Comparison of ENCODE assay signal across 22 cellular contexts in the genomic region with DNA sequence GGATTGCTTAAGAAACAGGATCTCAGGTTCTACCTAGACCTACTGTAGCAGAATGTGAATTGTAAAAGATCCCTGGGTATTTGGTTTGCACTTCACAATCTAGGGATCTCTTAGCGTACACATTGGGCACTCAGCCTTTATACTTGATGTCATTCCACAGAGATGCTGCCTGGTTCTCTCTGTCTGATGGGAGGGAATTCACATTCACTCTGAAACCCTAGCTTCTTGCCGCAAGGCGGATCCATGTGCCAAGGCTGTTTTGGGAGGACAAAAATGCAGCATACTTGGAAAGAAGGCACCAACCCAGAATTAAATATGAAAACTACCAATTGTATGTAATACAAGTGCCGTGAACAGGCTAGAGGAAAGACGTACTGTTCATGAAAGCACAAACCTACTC.
DNase-seq lines count a peak whose midpoint lies in the region; ATAC-seq and TF ChIP-seq lines count a peak whose summit lies in the region.
"Had no signal": no experiment of that assay in that cellular context is flagged by ENCODE, and none has a peak within 500 bp of the region (broad histone marks: within the 10 kb centered on the region; RNA-seq: fewer than 3 reads in every experiment).

No MANE protein-coding gene starts in this region.

- ATAC-seq in memory B cell (ENCODE audit: low read depth) (no peak), thoracic aorta (ENCODE audit: insufficient number of reproducible peaks, low FRiP score, low read depth) (no peak)
- ATAC-seq in effector memory CD8-positive, alpha-beta T cell (replicated peaks), result no peak
- ATAC-seq: activated T-cell treated with anti-CD3 and anti-CD28 coated beads, Interleukin-2, amount 50 U/mL, for 72 hours; left lobe of liver; natural killer cell had no signal

- no peaks in the 10 kb centered on the region for H3K9me3 ChIP-seq in GM23248 (ENCODE audit: low read depth)
- H3K9me3 ChIP-seq in ascending aorta, result no peaks in the 10 kb centered on the region
- H3K9me3 ChIP-seq in thoracic aorta, result no peaks in the 10 kb centered on the region
- H3K9me3 ChIP-seq: Caco-2 had no signal

- H3K9ac ChIP-seq in GM23248, result no peak overlapping the region

- no peaks in the 10 kb centered on the region for H3K36me3 ChIP-seq in GM23248 (ENCODE audit: low read depth)
- no peaks in the 10 kb centered on the region for H3K36me3 ChIP-seq in ascending aorta
- H3K36me3 ChIP-seq in thoracic aorta, result peaks cover 3% of the 10 kb centered on the region
- H3K36me3 ChIP-seq: cardiac muscle cell had no signal

- in situ Hi-C loops in GM23248 (cut with MboI), result no loop called here

- H3K36me3 Mint-ChIP-seq in memory B cell, result peaks cover 32% of the 10 kb centered on the region
- no peaks in the 10 kb centered on the region for H3K36me3 Mint-ChIP-seq in effector memory CD8-positive, alpha-beta T cell (ENCODE audit: insufficient read depth)
- H3K36me3 Mint-ChIP-seq: activated CD4-positive, alpha-beta memory T cell treated with anti-CD3 and anti-CD28 coated beads for 36 hours; natural killer cell had no signal

- H3K4me3 Mint-ChIP-seq in memory B cell, result peak overlapping the region; percentile 21
- no peak overlapping the region for H3K4me3 Mint-ChIP-seq in effector memory CD8-positive, alpha-beta T cell
- H3K4me3 Mint-ChIP-seq: activated CD4-positive, alpha-beta memory T cell treated with anti-CD3 and anti-CD28 coated beads for 36 hours; activated T-cell treated with anti-CD3 and anti-CD28 coated beads, Interleukin-2, amount 50 U/mL, for 72 hours; HFFc6; natural killer cell had no signal

- H4K20me1 ChIP-seq in GM23248 (ENCODE audit: insufficient read depth), result no peaks in the 10 kb centered on the region

- H3K27me3 ChIP-seq in GM23248 (replicated peaks; ENCODE audit: insufficient read depth) (no peaks in the 10 kb centered on the region), ascending aorta (no peaks in the 10 kb centered on the region), thoracic aorta (replicated peaks; ENCODE audit: insufficient read depth) (no peaks in the 10 kb centered on the region)
- H3K27me3 ChIP-seq: cardiac muscle cell had no signal

- peaks cover 67% of the 10 kb centered on the region for H3K4me1 Mint-ChIP-seq in memory B cell
- no peaks in the 10 kb centered on the region for H3K4me1 Mint-ChIP-seq in effector memory CD8-positive, alpha-beta T cell (ENCODE audit: low read depth in 2 of 2)
- H3K4me1 Mint-ChIP-seq: natural killer cell had no signal

- H3K9me2 ChIP-seq in GM23248 (ENCODE audit: insufficient read depth), result 0 out of 2 replicates have a peak, but pooled peaks cover 7% of the 10 kb centered on the region

- H3K27ac ChIP-seq in GM23248 (peak overlapping the region; percentile 71; the same call in 1 of the 2 replicates), ascending aorta (peak overlapping the region; percentile 75 to 89), thoracic aorta (peak overlapping the region; percentile 72 to 87)
- H3K27ac ChIP-seq: cardiac muscle cell, VCaP had no signal

- intact Hi-C loops in ascending aorta (cut with DNase I), result loop anchor here (5.0 kb wide), 2 partner anchors 221 to 326 kb away; no protein-coding TSS in a partner anchor

- H3K4me2 ChIP-seq in GM23248 (ENCODE audit: unreplicated experiment), result no peak overlapping the region

- no peak overlapping the region for H2AFZ ChIP-seq in GM23248

- H3K9me3 Mint-ChIP-seq in memory B cell, result peaks cover 5% of the 10 kb centered on the region
- no peaks in the 10 kb centered on the region for H3K9me3 Mint-ChIP-seq in effector memory CD8-positive, alpha-beta T cell
- H3K9me3 Mint-ChIP-seq: activated CD4-positive, alpha-beta memory T cell treated with anti-CD3 and anti-CD28 coated beads for 36 hours; activated T-cell treated with anti-CD3 and anti-CD28 coated beads, Interleukin-2, amount 50 U/mL, for 72 hours; HFFc6; natural killer cell had no signal

- H3F3A ChIP-seq in GM23248 (ENCODE audit: insufficient read depth), result peaks cover 14% of the 10 kb centered on the region

- no peaks in the 10 kb centered on the region for H3K27me3 Mint-ChIP-seq in memory B cell
- peaks cover 5 to 32% of the 10 kb centered on the region in 2 donors for H3K27me3 Mint-ChIP-seq in effector memory CD8-positive, alpha-beta T cell

- H3K4me1 ChIP-seq in GM23248 (ENCODE audit: insufficient read depth) (peaks cover 31% of the 10 kb centered on the region), ascending aorta (peaks cover 5 to 67% of the 10 kb centered on the region in 2 donors), thoracic aorta (ENCODE audit: control insufficient read depth in 1 of 2, low read depth in 2 of 2) (peaks cover 53 to 88% of the 10 kb centered on the region in 2 donors)
- H3K4me1 ChIP-seq: Caco-2 had no signal

- H3K4me3 ChIP-seq in GM23248 (no peak overlapping the region), ascending aorta (no peak overlapping the region), thoracic aorta (no peak overlapping the region)
- H3K4me3 ChIP-seq: cardiac muscle cell had no signal

- TF ChIP-seq CTCF in ascending aorta (IDR thresholded peaks at IDR 0.05), result no peak
- TF ChIP-seq CTCF in thoracic aorta (IDR thresholded peaks at IDR 0.05), result no peak

- peak overlapping the region; percentile 94 for H3K27ac Mint-ChIP-seq in memory B cell
- H3K27ac Mint-ChIP-seq in effector memory CD8-positive, alpha-beta T cell, result no peak overlapping the region
- H3K27ac Mint-ChIP-seq: activated CD4-positive, alpha-beta memory T cell treated with anti-CD3 and anti-CD28 coated beads for 36 hours; activated T-cell treated with anti-CD3 and anti-CD28 coated beads, Interleukin-2, amount 50 U/mL, for 72 hours; HFFc6; natural killer cell; progenitor cell of endocrine pancreas had no signal

- DNase-seq in GM23248 (no peak), ascending aorta (ENCODE audit: low spot score in 2 of 2) (no peak), memory B cell (ENCODE audit: low spot score in 2 of 2) (no peak), thoracic aorta (ENCODE audit: low spot score) (no peak), NCI-H128 (lab: John Stamatoyannopoulos, UW; ENCODE audit: unreplicated experiment) (no peak)
- DNase-seq in activated CD8-positive, alpha-beta memory T cell treated with anti-CD3 and anti-CD28 coated beads for 24 hours, result no peak
- DNase-seq in effector memory CD8-positive, alpha-beta T cell, result no peak
- DNase-seq: activated CD4-positive, alpha-beta memory T cell treated with anti-CD3 and anti-CD28 coated beads for 36 hours; activated T-cell treated with anti-CD3 and anti-CD28 coated beads, Interleukin-2, amount 50 U/mL, for 72 hours; Caco-2; HFFc6; MM.1S; natural killer cell; NCI-H1930; NCI-H446; stimulated activated CD4-positive, alpha-beta T cell treated with anti-CD3 and anti-CD28 coated beads, Interleukin-12 subunit alpha, Interleukin-12 subunit beta, amount 100 ng/mL, for 4 hours; stimulated activated naive CD4-positive, alpha-beta T cell; T-helper 1 cell had no signal

- no peaks in the 10 kb centered on the region for H3K79me2 ChIP-seq in GM23248 (ENCODE audit: insufficient read depth)

- WGBS in GM23248 (ENCODE audit: low coverage in 1 of 2, low lambda C conversion rate in 2 of 2, missing lambda C conversion rate in 2 of 2), 2 experiments, result 75 to 84% methylated on average over 5 of the region's 5 CpGs
